In genomic region chr1:58754683-58755467, GRCh38 we compare ENCODE assay signal across 1 cellular context.
A peak's percentile ranks its signal among the peaks of the same experiment; 100 is the strongest.
TF ChIP-seq lines count a peak whose summit lies in the region.

No MANE protein-coding gene starts in this region.

TF ChIP-seq in K562, 482 proteins besides CTCF, POLR2A, EP300 and RAD21 (continued from another document and continues in another):
- TF ChIP-seq, protein P1, sequence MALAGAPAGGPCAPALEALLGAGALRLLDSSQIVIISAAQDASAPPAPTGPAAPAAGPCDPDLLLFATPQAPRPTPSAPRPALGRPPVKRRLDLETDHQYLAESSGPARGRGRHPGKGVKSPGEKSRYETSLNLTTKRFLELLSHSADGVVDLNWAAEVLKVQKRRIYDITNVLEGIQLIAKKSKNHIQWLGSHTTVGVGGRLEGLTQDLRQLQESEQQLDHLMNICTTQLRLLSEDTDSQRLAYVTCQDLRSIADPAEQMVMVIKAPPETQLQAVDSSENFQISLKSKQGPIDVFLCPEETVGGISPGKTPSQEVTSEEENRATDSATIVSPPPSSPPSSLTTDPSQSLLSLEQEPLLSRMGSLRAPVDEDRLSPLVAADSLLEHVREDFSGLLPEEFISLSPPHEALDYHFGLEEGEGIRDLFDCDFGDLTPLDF (CRISPR knock-in tag; IDR thresholded peaks at IDR 0.05), result no peak
- TF ChIP-seq ZHX1 (conservative IDR thresholded peaks at IDR 0.05; ENCODE audit: low read length) (no peak), ETV5 (CRISPR knock-in tag; IDR thresholded peaks at IDR 0.05; ENCODE audit: low read depth) (no peak), U2AF1 (optimal IDR thresholded peaks at IDR 0.05; ENCODE audit: low read depth, low read length) (no peak), ZC3H4 (CRISPR knock-in tag; IDR thresholded peaks at IDR 0.05; ENCODE audit: borderline replicate concordance) (no peak), CC2D1A (IDR thresholded peaks at IDR 0.05) (no peak), ETV1 (tag; conservative IDR thresholded peaks at IDR 0.05; ENCODE audit: low read depth) (peak; percentile 53; the same call in 1 of the 2 replicates), MTA3 (IDR thresholded peaks at IDR 0.05; ENCODE audit: borderline replicate concordance) (no peak), GTF2E2 (tag; IDR thresholded peaks at IDR 0.05) (no peak), ZNF24 (IDR thresholded peaks at IDR 0.05) (no peak), COPS2 (conservative IDR thresholded peaks at IDR 0.05) (no peak), JUNB (CRISPR knock-in tag; conservative IDR thresholded peaks at IDR 0.05) (no peak), ARNT (IDR thresholded peaks at IDR 0.05) (no peak), ZNF785 (CRISPR knock-in tag; IDR thresholded peaks at IDR 0.05) (no peak), E4F1 (CRISPR knock-in tag; IDR thresholded peaks at IDR 0.05; ENCODE audit: borderline replicate concordance) (no peak), BRF1 (IDR thresholded peaks at IDR 0.05; ENCODE audit: borderline replicate concordance, extremely low read depth, insufficient read length) (no peak), NCOR1 (IDR thresholded peaks at IDR 0.05) (peak; percentile 56), ZNF778 (CRISPR knock-in tag; IDR thresholded peaks at IDR 0.05) (no peak), TEAD4 (IDR thresholded peaks at IDR 0.05; ENCODE audit: low read length) (peak; percentile 84), TEAD4 (CRISPR knock-in tag; IDR thresholded peaks at IDR 0.05; ENCODE audit: borderline replicate concordance) (no peak), SMAD1 (IDR thresholded peaks at IDR 0.05; ENCODE audit: low read depth, low read length, partially characterized antibody) (no peak), FOXA3 (CRISPR knock-in tag; conservative IDR thresholded peaks at IDR 0.05 in 1 of 2, IDR thresholded peaks at IDR 0.05 in 1 of 2) (no peak), THRAP3 (IDR thresholded peaks at IDR 0.05; ENCODE audit: borderline replicate concordance) (no peak), SMARCC2 (IDR thresholded peaks at IDR 0.05; ENCODE audit: low read depth) (no peak), RBM17 (IDR thresholded peaks at IDR 0.05; ENCODE audit: borderline replicate concordance, low read depth, low read length) (no peak), HEY1 (CRISPR knock-in tag; IDR thresholded peaks at IDR 0.05; ENCODE audit: borderline replicate concordance) (no peak), ADNP (tag; IDR thresholded peaks at IDR 0.05) (peak; percentile 63; the same call in 1 of the 2 replicates), TEAD2 (tag; IDR thresholded peaks at IDR 0.05) (no peak), ESRRA (IDR thresholded peaks at IDR 0.05; ENCODE audit: borderline replicate concordance, low read depth) (peak; percentile 64; the same call in 1 of the 2 replicates), CCNT2 (IDR thresholded peaks at IDR 0.05; ENCODE audit: borderline replicate concordance, extremely low read depth, insufficient read length, low read depth, low read length) (peak; percentile 85), RB1 (IDR thresholded peaks at IDR 0.05; ENCODE audit: low read depth) (no peak), SLC30A9 (CRISPR knock-in tag; IDR thresholded peaks at IDR 0.05) (no peak), FOXM1 (IDR thresholded peaks at IDR 0.05; ENCODE audit: low read depth) (peak; percentile 35; the same call in 1 of the 2 replicates), FOXM1 (CRISPR knock-in tag; IDR thresholded peaks at IDR 0.05; ENCODE audit: low read depth) (no peak), ZBTB8A (IDR thresholded peaks at IDR 0.05; ENCODE audit: partially characterized antibody) (no peak), E2F8 (IDR thresholded peaks at IDR 0.05; ENCODE audit: low read depth, partially characterized antibody) (no peak), ZC3H11A (IDR thresholded peaks at IDR 0.05; ENCODE audit: low read depth, low read length) (no peak), STAT5A (IDR thresholded peaks at IDR 0.05; ENCODE audit: borderline replicate concordance, low read length) (peak; percentile 28; the same call in 1 of the 2 replicates), TBP (optimal IDR thresholded peaks at IDR 0.05; ENCODE audit: low read depth, low read length) (no peak), PRMT5 (CRISPR knock-in tag; IDR thresholded peaks at IDR 0.05) (no peak)
- TF ChIP-seq, protein P2, sequence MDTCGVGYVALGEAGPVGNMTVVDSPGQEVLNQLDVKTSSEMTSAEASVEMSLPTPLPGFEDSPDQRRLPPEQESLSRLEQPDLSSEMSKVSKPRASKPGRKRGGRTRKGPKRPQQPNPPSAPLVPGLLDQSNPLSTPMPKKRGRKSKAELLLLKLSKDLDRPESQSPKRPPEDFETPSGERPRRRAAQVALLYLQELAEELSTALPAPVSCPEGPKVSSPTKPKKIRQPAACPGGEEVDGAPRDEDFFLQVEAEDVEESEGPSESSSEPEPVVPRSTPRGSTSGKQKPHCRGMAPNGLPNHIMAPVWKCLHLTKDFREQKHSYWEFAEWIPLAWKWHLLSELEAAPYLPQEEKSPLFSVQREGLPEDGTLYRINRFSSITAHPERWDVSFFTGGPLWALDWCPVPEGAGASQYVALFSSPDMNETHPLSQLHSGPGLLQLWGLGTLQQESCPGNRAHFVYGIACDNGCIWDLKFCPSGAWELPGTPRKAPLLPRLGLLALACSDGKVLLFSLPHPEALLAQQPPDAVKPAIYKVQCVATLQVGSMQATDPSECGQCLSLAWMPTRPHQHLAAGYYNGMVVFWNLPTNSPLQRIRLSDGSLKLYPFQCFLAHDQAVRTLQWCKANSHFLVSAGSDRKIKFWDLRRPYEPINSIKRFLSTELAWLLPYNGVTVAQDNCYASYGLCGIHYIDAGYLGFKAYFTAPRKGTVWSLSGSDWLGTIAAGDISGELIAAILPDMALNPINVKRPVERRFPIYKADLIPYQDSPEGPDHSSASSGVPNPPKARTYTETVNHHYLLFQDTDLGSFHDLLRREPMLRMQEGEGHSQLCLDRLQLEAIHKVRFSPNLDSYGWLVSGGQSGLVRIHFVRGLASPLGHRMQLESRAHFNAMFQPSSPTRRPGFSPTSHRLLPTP (IDR thresholded peaks at IDR 0.05; ENCODE audit: borderline replicate concordance, extremely low read depth, insufficient read length), result no peak
- TF ChIP-seq, protein P3, sequence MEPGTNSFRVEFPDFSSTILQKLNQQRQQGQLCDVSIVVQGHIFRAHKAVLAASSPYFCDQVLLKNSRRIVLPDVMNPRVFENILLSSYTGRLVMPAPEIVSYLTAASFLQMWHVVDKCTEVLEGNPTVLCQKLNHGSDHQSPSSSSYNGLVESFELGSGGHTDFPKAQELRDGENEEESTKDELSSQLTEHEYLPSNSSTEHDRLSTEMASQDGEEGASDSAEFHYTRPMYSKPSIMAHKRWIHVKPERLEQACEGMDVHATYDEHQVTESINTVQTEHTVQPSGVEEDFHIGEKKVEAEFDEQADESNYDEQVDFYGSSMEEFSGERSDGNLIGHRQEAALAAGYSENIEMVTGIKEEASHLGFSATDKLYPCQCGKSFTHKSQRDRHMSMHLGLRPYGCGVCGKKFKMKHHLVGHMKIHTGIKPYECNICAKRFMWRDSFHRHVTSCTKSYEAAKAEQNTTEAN (CRISPR knock-in tag; IDR thresholded peaks at IDR 0.05), result no peak
- TF ChIP-seq, protein P4, sequence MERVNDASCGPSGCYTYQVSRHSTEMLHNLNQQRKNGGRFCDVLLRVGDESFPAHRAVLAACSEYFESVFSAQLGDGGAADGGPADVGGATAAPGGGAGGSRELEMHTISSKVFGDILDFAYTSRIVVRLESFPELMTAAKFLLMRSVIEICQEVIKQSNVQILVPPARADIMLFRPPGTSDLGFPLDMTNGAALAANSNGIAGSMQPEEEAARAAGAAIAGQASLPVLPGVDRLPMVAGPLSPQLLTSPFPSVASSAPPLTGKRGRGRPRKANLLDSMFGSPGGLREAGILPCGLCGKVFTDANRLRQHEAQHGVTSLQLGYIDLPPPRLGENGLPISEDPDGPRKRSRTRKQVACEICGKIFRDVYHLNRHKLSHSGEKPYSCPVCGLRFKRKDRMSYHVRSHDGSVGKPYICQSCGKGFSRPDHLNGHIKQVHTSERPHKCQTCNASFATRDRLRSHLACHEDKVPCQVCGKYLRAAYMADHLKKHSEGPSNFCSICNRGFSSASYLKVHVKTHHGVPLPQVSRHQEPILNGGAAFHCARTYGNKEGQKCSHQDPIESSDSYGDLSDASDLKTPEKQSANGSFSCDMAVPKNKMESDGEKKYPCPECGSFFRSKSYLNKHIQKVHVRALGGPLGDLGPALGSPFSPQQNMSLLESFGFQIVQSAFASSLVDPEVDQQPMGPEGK (CRISPR knock-in tag; IDR thresholded peaks at IDR 0.05; ENCODE audit: borderline replicate concordance), result no peak
- TF ChIP-seq, protein P5, sequence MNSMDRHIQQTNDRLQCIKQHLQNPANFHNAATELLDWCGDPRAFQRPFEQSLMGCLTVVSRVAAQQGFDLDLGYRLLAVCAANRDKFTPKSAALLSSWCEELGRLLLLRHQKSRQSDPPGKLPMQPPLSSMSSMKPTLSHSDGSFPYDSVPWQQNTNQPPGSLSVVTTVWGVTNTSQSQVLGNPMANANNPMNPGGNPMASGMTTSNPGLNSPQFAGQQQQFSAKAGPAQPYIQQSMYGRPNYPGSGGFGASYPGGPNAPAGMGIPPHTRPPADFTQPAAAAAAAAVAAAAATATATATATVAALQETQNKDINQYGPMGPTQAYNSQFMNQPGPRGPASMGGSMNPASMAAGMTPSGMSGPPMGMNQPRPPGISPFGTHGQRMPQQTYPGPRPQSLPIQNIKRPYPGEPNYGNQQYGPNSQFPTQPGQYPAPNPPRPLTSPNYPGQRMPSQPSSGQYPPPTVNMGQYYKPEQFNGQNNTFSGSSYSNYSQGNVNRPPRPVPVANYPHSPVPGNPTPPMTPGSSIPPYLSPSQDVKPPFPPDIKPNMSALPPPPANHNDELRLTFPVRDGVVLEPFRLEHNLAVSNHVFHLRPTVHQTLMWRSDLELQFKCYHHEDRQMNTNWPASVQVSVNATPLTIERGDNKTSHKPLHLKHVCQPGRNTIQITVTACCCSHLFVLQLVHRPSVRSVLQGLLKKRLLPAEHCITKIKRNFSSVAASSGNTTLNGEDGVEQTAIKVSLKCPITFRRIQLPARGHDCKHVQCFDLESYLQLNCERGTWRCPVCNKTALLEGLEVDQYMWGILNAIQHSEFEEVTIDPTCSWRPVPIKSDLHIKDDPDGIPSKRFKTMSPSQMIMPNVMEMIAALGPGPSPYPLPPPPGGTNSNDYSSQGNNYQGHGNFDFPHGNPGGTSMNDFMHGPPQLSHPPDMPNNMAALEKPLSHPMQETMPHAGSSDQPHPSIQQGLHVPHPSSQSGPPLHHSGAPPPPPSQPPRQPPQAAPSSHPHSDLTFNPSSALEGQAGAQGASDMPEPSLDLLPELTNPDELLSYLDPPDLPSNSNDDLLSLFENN (IDR thresholded peaks at IDR 0.05; ENCODE audit: low read depth in 2 of 2, low read length in 2 of 2), result no peak
- TF ChIP-seq, protein P6, sequence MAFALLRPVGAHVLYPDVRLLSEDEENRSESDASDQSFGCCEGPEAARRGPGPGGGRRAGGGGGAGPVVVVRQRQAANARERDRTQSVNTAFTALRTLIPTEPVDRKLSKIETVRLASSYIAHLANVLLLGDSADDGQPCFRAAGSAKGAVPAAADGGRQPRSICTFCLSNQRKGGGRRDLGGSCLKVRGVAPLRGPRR (CRISPR knock-in tag; IDR thresholded peaks at IDR 0.05), result no peak
